ENCODE assay signal across 8 cellular contexts in genomic region chr2:45649855-45650806, GRCh38. TPM values are rescaled to one million over a fixed set of nuclear protein-coding genes. Genes with fewer than 3 reads are reported as not detected.
DNase-seq lines count a peak whose midpoint lies in the region; ATAC-seq, FAIRE-seq and TF ChIP-seq lines count a peak whose summit lies in the region.

No MANE protein-coding gene starts in this region.

- H3K9ac ChIP-seq in KMS-11 (peak overlapping the region; percentile 55), keratinocyte (ENCODE audit: control insufficient read depth, extremely low read depth, insufficient read depth, low read length) (peak overlapping the region; percentile 82)

- H3K9me1 ChIP-seq in keratinocyte (ENCODE audit: control insufficient read depth, extremely low read depth, insufficient read depth, low read length), result no peaks in the 10 kb centered on the region

- H3K4me1 ChIP-seq in KMS-11 (ENCODE audit: low read depth, poor library complexity, severe bottlenecking), result peaks cover 5% of the 10 kb centered on the region
- H3K4me1 ChIP-seq in keratinocyte (ENCODE audit: control insufficient read depth, extremely low read depth, insufficient read depth, low read length), result peaks cover 14% of the 10 kb centered on the region

- H3K79me2 ChIP-seq in KMS-11 (ENCODE audit: insufficient read depth, low read depth) (no peaks in the 10 kb centered on the region), keratinocyte (ENCODE audit: control insufficient read depth, insufficient read depth, low read length) (no peaks in the 10 kb centered on the region)

- TF ChIP-seq CTCF in KMS-11 (conservative IDR thresholded peaks at IDR 0.05; ENCODE audit: low read depth, low read length) (no peak), WI38 (IDR thresholded peaks at IDR 0.05; ENCODE audit: low read depth, low read length) (no peak), keratinocyte (optimal IDR thresholded peaks at IDR 0.05 in 1 of 3, IDR thresholded peaks at IDR 0.05 in 1 of 3, conservative IDR thresholded peaks at IDR 0.05 in 1 of 3; ENCODE audit: extremely low read depth in 1 of 3, insufficient read depth in 2 of 3, low read length in 3 of 3) (no peak)

- dilution Hi-C loops in keratinocyte (cut with MboI; ENCODE audit: extremely low pct_ligation_motif_present, low sequenced_read_pairs), result no loop called here

- peak overlapping the region; percentile 99 for H2AFZ ChIP-seq in KMS-11 (ENCODE audit: low read depth)
- H2AFZ ChIP-seq in keratinocyte (ENCODE audit: control insufficient read depth, low read length), result peak overlapping the region; percentile 84

- no peaks in the 10 kb centered on the region for H3K9me3 ChIP-seq in keratinocyte (ENCODE audit: control insufficient read depth, low read depth, low read length)

- peak; percentile 60 for FAIRE-seq in keratinocyte (lab: Jason Lieb, UNC)

- no peaks in the 10 kb centered on the region for H4K20me1 ChIP-seq in KMS-11 (ENCODE audit: insufficient read depth)
- no peaks in the 10 kb centered on the region for H4K20me1 ChIP-seq in keratinocyte (ENCODE audit: control insufficient read depth, extremely low read depth, insufficient read depth, low read length)

- no peaks in the 10 kb centered on the region for H3K36me3 ChIP-seq in KMS-11 (ENCODE audit: insufficient read depth)
- H3K36me3 ChIP-seq in keratinocyte (ENCODE audit: control insufficient read depth in 2 of 2, extremely low read depth in 1 of 2, insufficient read depth in 2 of 2, low read length in 2 of 2), result no peaks in the 10 kb centered on the region

- ATAC-seq in GM21576 (IDR thresholded peaks at IDR 0.05; ENCODE audit: unreplicated experiment), result peak; percentile 26

- H3K27ac ChIP-seq in KMS-11 (peak overlapping the region; percentile 16; the same call in 1 of the 2 replicates), caudate nucleus (ENCODE audit: low read depth, low read length) (peak overlapping the region; percentile 83), keratinocyte (ENCODE audit: control insufficient read depth, insufficient read depth, low read length) (peak overlapping the region; percentile 73)

- H3K4me3 ChIP-seq in KMS-11 (IDR thresholded peaks at IDR 0.05; ENCODE audit: insufficient read depth, low read depth, low read length), result peak overlapping the region; percentile 67
- peak overlapping the region; percentile 80 for H3K4me3 ChIP-seq in WI38 (ENCODE audit: low read depth, low read length)
- peak overlapping the region; percentile 80 to 94 (median 86) for H3K4me3 ChIP-seq in keratinocyte (ENCODE audit: control insufficient read depth in 2 of 3, extremely low read depth in 1 of 3, insufficient read depth in 2 of 3, low read depth in 1 of 3, low read length in 3 of 3)

- H3K27me3 ChIP-seq in KMS-11 (ENCODE audit: insufficient read depth, low read depth), result peaks cover 9% of the 10 kb centered on the region
- no peaks in the 10 kb centered on the region for H3K27me3 ChIP-seq in keratinocyte (ENCODE audit: control insufficient read depth, extremely low read depth, insufficient read depth, low read length)

- peak; percentile 37 for DNase-seq in DMS79 treated with DMSO at 0.1 percent for 48 hours (lab: John Stamatoyannopoulos, UW)
- peak in 50 of 61 donors; percentile 3 to 80 (median 54) for DNase-seq in caudate nucleus (lab: John Stamatoyannopoulos, UW)
- DNase-seq in keratinocyte (ENCODE audit: low read depth, low spot score), result no peak
- DNase-seq in stimulated activated CD4-positive, alpha-beta T cell treated with anti-CD3 and anti-CD28 coated beads, Interleukin-12 subunit alpha, Interleukin-12 subunit beta, amount 100 ng/mL, for 48 hours (ENCODE audit: low read depth in 2 of 3, low spot score in 1 of 3), result peak; percentile 19 to 51 (median 43)
- DNase-seq in GF-D8 (lab: John Stamatoyannopoulos, UW), result no peak

- peak overlapping the region; percentile 49 for H3K4me2 ChIP-seq in KMS-11
- peak overlapping the region; percentile 76 for H3K4me2 ChIP-seq in keratinocyte (ENCODE audit: control insufficient read depth, extremely low read depth, insufficient read depth, low read depth, low read length)

RNA-seq across cellular contexts. Expression of gene PRKCE, which starts 1.3 kb away (rescaled TPM):
- 1.5 to 2.0 TPM (median 2.0 TPM) in 3 replicates for polyA plus RNA-seq in keratinocyte
- polyA plus RNA-seq in keratinocyte (2011; ENCODE audit: low read depth), result 1.8 TPM
- 1.0 TPM in 2 replicates for polyA plus RNA-seq in keratinocyte (2011; cell fraction: cytosol; rRNA removed)
- 2.5 and 3.1 TPM in 2 replicates for polyA plus RNA-seq in keratinocyte (2011; cell fraction: nucleus; rRNA removed)
- 1.4 and 2.3 TPM in 2 replicates for polyA plus RNA-seq in keratinocyte (2012; ENCODE audit: low replicate concordance)
- polyA minus RNA-seq in keratinocyte, result 5.0 to 7.1 TPM (median 5.1 TPM) in 3 replicates
- 3.1 TPM for polyA minus RNA-seq in keratinocyte (2011; cell fraction: cytosol; rRNA and poly(A)+ RNA removed)
- 8.7 and 11.6 TPM in 2 replicates for polyA minus RNA-seq in keratinocyte (2011; cell fraction: nucleus; rRNA and poly(A)+ RNA removed)

RNA-seq across cellular contexts. Expression of gene SRBD1, which starts 39.1 kb away (rescaled TPM):
- polyA plus RNA-seq in keratinocyte, result 5.8 to 8.8 TPM (median 5.9 TPM) in 3 replicates
- polyA plus RNA-seq in keratinocyte (2011; ENCODE audit: low read depth), result 4.1 TPM
- polyA plus RNA-seq in keratinocyte (2011; cell fraction: cytosol; rRNA removed), result 4.0 and 7.0 TPM in 2 replicates
- 7.5 and 8.6 TPM in 2 replicates for polyA plus RNA-seq in keratinocyte (2011; cell fraction: nucleus; rRNA removed)
- polyA plus RNA-seq in keratinocyte (2012; ENCODE audit: low replicate concordance), result 3.7 and 7.9 TPM in 2 replicates
- 1.7 to 20.6 TPM (median 8.5 TPM) in 3 replicates for polyA minus RNA-seq in keratinocyte
- 4.8 TPM for polyA minus RNA-seq in keratinocyte (2011; cell fraction: cytosol; rRNA and poly(A)+ RNA removed)
- 11.3 and 29.3 TPM in 2 replicates for polyA minus RNA-seq in keratinocyte (2011; cell fraction: nucleus; rRNA and poly(A)+ RNA removed)

Comparison
In these comparisons a context has a peak if more than half of its experiments do, and no peak if none do; other contexts are left out.
1. DNase-seq: peak in DMS79 treated with DMSO at 0.1 percent for 48 hours (single experiment), caudate nucleus (50 of 61) and stimulated activated CD4-positive, alpha-beta T cell treated with anti-CD3 and anti-CD28 coated beads, Interleukin-12 subunit alpha, Interleukin-12 subunit beta, amount 100 ng/mL, for 48 hours (3 of 3); none in keratinocyte (single experiment) and GF-D8 (single experiment).
2. H3K27ac ChIP-seq: peak in every context shown above with its lines; median percentile 83 in caudate nucleus; 73 in keratinocyte; 16 in KMS-11.
3. Peak in every context shown above with its lines, with median percentiles within 50 percentile points of each other: H3K4me3 ChIP-seq.